Comparison of ENCODE assay signal across 19 cellular contexts in the genomic region with DNA sequence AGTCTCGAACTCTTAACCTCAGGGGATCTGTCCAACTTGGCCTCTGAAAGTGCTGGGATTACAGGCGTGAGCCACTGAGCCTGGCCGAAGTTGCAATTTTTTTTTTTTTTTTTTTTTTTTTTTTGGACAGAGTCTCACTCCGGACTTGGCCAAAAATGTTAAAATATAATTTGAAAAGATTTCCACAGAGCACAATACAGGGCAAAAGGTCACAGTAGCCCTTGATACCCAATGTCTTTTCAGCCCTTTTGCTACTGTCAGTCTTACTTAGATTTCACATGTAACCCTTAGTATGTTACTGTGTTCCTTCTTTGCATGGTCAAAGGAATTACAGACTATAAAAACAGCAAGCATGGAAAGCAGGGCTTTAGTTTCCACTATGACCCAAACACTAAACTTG.
"Had no signal": no experiment of that assay in that cellular context is flagged by ENCODE, and none has a peak within 500 bp of the region (broad histone marks: within the 10 kb centered on the region; RNA-seq: fewer than 3 reads in every experiment).

No MANE protein-coding gene starts in this region.

- DNase-seq: cortex of kidney; effector CD4-positive, alpha-beta T cell; head of caudate nucleus; natural killer cell; occipital lobe; pancreas; small intestine; stimulated activated CD4-positive, alpha-beta T cell treated with anti-CD3 and anti-CD28 coated beads, Interleukin-15, amount 100 ng/mL, for 24 hours; stimulated activated CD4-positive, alpha-beta T cell treated with anti-CD3 and anti-CD28 coated beads, Interleukin-2, amount 100 ng/mL, for 48 hours; stimulated activated naive B cell treated with anti-CD40 and anti-IgM and Interleukin-4, amounts not matched to agents 10 μg/mL and 1 μg/mL and 100 μg/mL, for 72 hours; thyroid gland; trophoblast cell had no signal

- H3K4me3 Mint-ChIP-seq: memory B cell; natural killer cell; stimulated activated naive B cell treated with anti-CD40 and anti-IgM and Interleukin-4, amounts not matched to agents 10 μg/mL and 1 μg/mL and 100 μg/mL, for 72 hours; stimulated activated naive CD8-positive, alpha-beta T cell treated with anti-CD3 and anti-CD28 coated beads, Interleukin-15, Interleukin-2, amounts not matched to agents 100 ng/mL and 50 ng/mL, for 24 hours had no signal

- H3K9me3 Mint-ChIP-seq: memory B cell; natural killer cell; stimulated activated naive B cell treated with anti-CD40 and anti-IgM and Interleukin-4, amounts not matched to agents 10 μg/mL and 1 μg/mL and 100 μg/mL, for 72 hours; stimulated activated naive CD8-positive, alpha-beta T cell treated with anti-CD3 and anti-CD28 coated beads, Interleukin-15, Interleukin-2, amounts not matched to agents 100 ng/mL and 50 ng/mL, for 24 hours had no signal

- H3K4me3 ChIP-seq: lung, pancreas, right atrium auricular region, suprapubic skin, thyroid gland, vagina had no signal

- H3K4me1 Mint-ChIP-seq: memory B cell had no signal

- H3K36me3 ChIP-seq: pancreas, right atrium auricular region, suprapubic skin, thyroid gland, vagina had no signal

- H3K27ac Mint-ChIP-seq: memory B cell; natural killer cell; stimulated activated naive B cell treated with anti-CD40 and anti-IgM and Interleukin-4, amounts not matched to agents 10 μg/mL and 1 μg/mL and 100 μg/mL, for 72 hours; stimulated activated naive CD8-positive, alpha-beta T cell treated with anti-CD3 and anti-CD28 coated beads, Interleukin-15, Interleukin-2, amounts not matched to agents 100 ng/mL and 50 ng/mL, for 24 hours had no signal

- H3K4me1 ChIP-seq: right atrium auricular region, thyroid gland had no signal

- H3K9me3 ChIP-seq: pancreas, right atrium auricular region, suprapubic skin, thyroid gland, vagina had no signal

- H3K27me3 Mint-ChIP-seq: stimulated activated naive B cell treated with anti-CD40 and anti-IgM and Interleukin-4, amounts not matched to agents 10 μg/mL and 1 μg/mL and 100 μg/mL, for 72 hours; stimulated activated naive CD8-positive, alpha-beta T cell treated with anti-CD3 and anti-CD28 coated beads, Interleukin-15, Interleukin-2, amounts not matched to agents 100 ng/mL and 50 ng/mL, for 24 hours had no signal

- H3K36me3 Mint-ChIP-seq: natural killer cell; stimulated activated naive B cell treated with anti-CD40 and anti-IgM and Interleukin-4, amounts not matched to agents 10 μg/mL and 1 μg/mL and 100 μg/mL, for 72 hours had no signal

- ATAC-seq: left lobe of liver; natural killer cell; pancreas; stimulated activated naive B cell treated with anti-CD40 and anti-IgM and Interleukin-4, amounts not matched to agents 10 μg/mL and 1 μg/mL and 100 μg/mL, for 72 hours had no signal

- H3K27me3 ChIP-seq: pancreas, right atrium auricular region, suprapubic skin, thyroid gland, vagina had no signal

- H3K27ac ChIP-seq: pancreas, right atrium auricular region, suprapubic skin, thyroid gland, vagina had no signal
